21 cellular contexts compared by ENCODE assay signal in genomic region chr3:3817870-3818269, GRCh38. TPM values are rescaled to one million over a fixed set of nuclear protein-coding genes. Genes with fewer than 3 reads are reported as not detected.
DNase-seq lines count a peak whose midpoint lies in the region; FAIRE-seq and TF ChIP-seq lines count a peak whose summit lies in the region.
"Had no signal": no experiment of that assay in that cellular context is flagged by ENCODE, and none has a peak within 500 bp of the region (broad histone marks: within the 10 kb centered on the region; RNA-seq: fewer than 3 reads in every experiment).

No MANE protein-coding gene starts in this region.

- H3K79me2 ChIP-seq in astrocyte (ENCODE audit: insufficient read depth, low read length), result no peaks in the 10 kb centered on the region

- CTCF ChIA-PET in activated naive CD4-positive, alpha-beta T cell treated with anti-CD3 and anti-CD28 coated beads, Interleukin-2, amount 10 ng/mL, durations not matched to agents 7 days and 5 days (lab: Charles Lee), result interaction anchor here (0.8 to 1.2 kb wide), 2 partner anchors 9 kb away, joined by 3 to 4 read pairs; no protein-coding TSS in a partner anchor

- no peak overlapping the region for H2AFZ ChIP-seq in astrocyte (ENCODE audit: low read depth, low read length)
- H2AFZ ChIP-seq: GM23338 had no signal

- no peaks in the 10 kb centered on the region for H3K36me3 ChIP-seq in astrocyte (ENCODE audit: insufficient read depth, low read length)
- H3K36me3 ChIP-seq in neutrophil, result no peaks in the 10 kb centered on the region
- H3K36me3 ChIP-seq: Peyer's patch had no signal

- no peaks in the 10 kb centered on the region for H3K9me3 ChIP-seq in astrocyte (ENCODE audit: insufficient read depth, low read depth, low read length)
- H3K9me3 ChIP-seq in neutrophil, result no peaks in the 10 kb centered on the region
- H3K9me3 ChIP-seq: A549, Peyer's patch had no signal

- H3K4me3 Mint-ChIP-seq in CD14-positive monocyte (no peak overlapping the region), astrocyte (ENCODE audit: unreplicated experiment) (no peak overlapping the region)
- H3K4me3 Mint-ChIP-seq in activated naive CD4-positive, alpha-beta T cell treated with anti-CD3 and anti-CD28 coated beads, Interleukin-2, amount 10 ng/mL, durations not matched to agents 7 days and 5 days, result no peak overlapping the region
- H3K4me3 Mint-ChIP-seq: CD4-positive, alpha-beta memory T cell; GM23338; HFFc6 had no signal

- H3K27me3 Mint-ChIP-seq in CD14-positive monocyte (ENCODE audit: low read depth in 3 of 3) (peaks cover 0 to 2% (median 1%) of the 10 kb centered on the region in 3 donors), astrocyte (ENCODE audit: low read depth, unreplicated experiment) (no peaks in the 10 kb centered on the region)
- no peaks in the 10 kb centered on the region for H3K27me3 Mint-ChIP-seq in activated naive CD4-positive, alpha-beta T cell treated with anti-CD3 and anti-CD28 coated beads, Interleukin-2, amount 10 ng/mL, durations not matched to agents 7 days and 5 days
- H3K27me3 Mint-ChIP-seq: CD4-positive, alpha-beta memory T cell had no signal

- H3K4me3 ChIP-seq in NB4 (ENCODE audit: low read depth, low read length), result no peak overlapping the region
- H3K4me3 ChIP-seq in astrocyte (ENCODE audit: insufficient read depth, low read depth, low read length), result no peak overlapping the region
- H3K4me3 ChIP-seq in neutrophil (ENCODE audit: low read depth in 1 of 2, low read length in 1 of 2), result peak overlapping the region in 1 of 2 experiments; percentile 25
- H3K4me3 ChIP-seq: A549, GM23338, Peyer's patch had no signal

- H3K4me1 Mint-ChIP-seq in CD14-positive monocyte (peaks cover 21% of the 10 kb centered on the region), astrocyte (ENCODE audit: low read depth, unreplicated experiment) (peaks cover 5% of the 10 kb centered on the region)
- no peaks in the 10 kb centered on the region for H3K4me1 Mint-ChIP-seq in activated naive CD4-positive, alpha-beta T cell treated with anti-CD3 and anti-CD28 coated beads, Interleukin-2, amount 10 ng/mL, durations not matched to agents 7 days and 5 days
- H3K4me1 Mint-ChIP-seq: CD4-positive, alpha-beta memory T cell had no signal

- intact Hi-C loops in CD14-positive monocyte (cut with micrococcal nuclease), result no loop called here

- peak; percentile 64 for DNase-seq in CD14-positive monocyte (ENCODE audit: low spot score)
- peak; percentile 53 for DNase-seq in NB4 (ENCODE audit: low read depth)
- DNase-seq in astrocyte (ENCODE audit: low read depth), result peak; percentile 36
- no peak for DNase-seq in NCI-H226
- no peak for DNase-seq in mucosa of gallbladder (ENCODE audit: low spot score)
- no peak for DNase-seq in pons (ENCODE audit: low spot score)
- no peak for DNase-seq in activated naive CD4-positive, alpha-beta T cell treated with anti-CD3 and anti-CD28 coated beads, Interleukin-2, amount 10 ng/mL, durations not matched to agents 7 days and 5 days
- DNase-seq: CD4-positive, alpha-beta memory T cell; DMS79; HFFc6; KG1; NCI-H146; NCI-H2227 treated with DMSO at 0.1 percent for 48 hours; NCI-H526 treated with DMSO at 0.1 percent for 48 hours; NK-92 treated with Interleukin-12 subunit alpha and Interleukin-12 subunit beta, amount 100 ng/mL, for 24 hours; Peyer's patch; Right ventricle myocardium superior had no signal

- H3K9me3 Mint-ChIP-seq in CD14-positive monocyte (peaks cover 0 to 4% (median 0%) of the 10 kb centered on the region in 7 donors), astrocyte (ENCODE audit: unreplicated experiment) (no peaks in the 10 kb centered on the region)
- no peaks in the 10 kb centered on the region for H3K9me3 Mint-ChIP-seq in activated naive CD4-positive, alpha-beta T cell treated with anti-CD3 and anti-CD28 coated beads, Interleukin-2, amount 10 ng/mL, durations not matched to agents 7 days and 5 days
- H3K9me3 Mint-ChIP-seq: GM23338 had no signal

- H3K27ac Mint-ChIP-seq in CD14-positive monocyte (peak overlapping the region in 3 of 7 donors; percentile 51 to 58 (median 57)), astrocyte (ENCODE audit: unreplicated experiment) (no peak overlapping the region)
- H3K27ac Mint-ChIP-seq in activated naive CD4-positive, alpha-beta T cell treated with anti-CD3 and anti-CD28 coated beads, Interleukin-2, amount 10 ng/mL, durations not matched to agents 7 days and 5 days, result no peak overlapping the region
- H3K27ac Mint-ChIP-seq: CD4-positive, alpha-beta memory T cell; GM23338; HFFc6 had no signal

- no peak for TF ChIP-seq POLR2A in NB4 (IDR thresholded peaks at IDR 0.05; ENCODE audit: extremely low read depth, insufficient read length)

- H3K27ac ChIP-seq in astrocyte (ENCODE audit: low read depth, low read length), result no peak overlapping the region
- H3K27ac ChIP-seq in neutrophil, result peak overlapping the region; percentile 83
- H3K27ac ChIP-seq: A549, Peyer's patch had no signal

- H4K20me1 ChIP-seq in astrocyte (ENCODE audit: insufficient read depth, low read length), result no peaks in the 10 kb centered on the region

- no peaks in the 10 kb centered on the region for H3K27me3 ChIP-seq in astrocyte (ENCODE audit: insufficient read depth, low read length)
- no peaks in the 10 kb centered on the region for H3K27me3 ChIP-seq in neutrophil
- H3K27me3 ChIP-seq: Peyer's patch had no signal

- H3K4me1 ChIP-seq in astrocyte (ENCODE audit: insufficient read depth, low read length) (no peaks in the 10 kb centered on the region), neutrophil (ENCODE audit: control insufficient read depth in 1 of 2, insufficient read depth in 1 of 2, low read depth in 1 of 2, low read length in 1 of 2) (peaks cover 33 to 36% of the 10 kb centered on the region in 2 experiments)
- H3K4me1 ChIP-seq: A549, Peyer's patch had no signal

- H3K4me2 ChIP-seq in astrocyte (ENCODE audit: low read length), result no peak overlapping the region
- H3K4me2 ChIP-seq: A549, GM23338 had no signal

- H3K36me3 Mint-ChIP-seq in CD14-positive monocyte (peaks cover 0 to 5% of the 10 kb centered on the region in 2 donors), astrocyte (ENCODE audit: low read depth, unreplicated experiment) (no peaks in the 10 kb centered on the region)
- no peaks in the 10 kb centered on the region for H3K36me3 Mint-ChIP-seq in activated naive CD4-positive, alpha-beta T cell treated with anti-CD3 and anti-CD28 coated beads, Interleukin-2, amount 10 ng/mL, durations not matched to agents 7 days and 5 days

- H3K9ac ChIP-seq in astrocyte (ENCODE audit: low read length), result no peak overlapping the region

- FAIRE-seq in astrocyte (lab: Jason Lieb, UNC), result no peak
- FAIRE-seq: A549 had no signal

- TF ChIP-seq CTCF in CD14-positive monocyte (IDR thresholded peaks at IDR 0.05), result no peak
- TF ChIP-seq CTCF in NB4 (IDR thresholded peaks at IDR 0.05; ENCODE audit: low read depth, low read length), result no peak
- TF ChIP-seq CTCF in astrocyte (IDR thresholded peaks at IDR 0.05; ENCODE audit: insufficient read depth, low read depth, low read length), result no peak
- TF ChIP-seq CTCF in neutrophil (IDR thresholded peaks at IDR 0.05), result no peak

RNA-seq across cellular contexts. Expression of gene LRRN1, which starts 18.6 kb away (rescaled TPM):
- polyA plus RNA-seq in CD14-positive monocyte, result not detected
- 17.4 and 35.6 TPM in 2 replicates for total RNA-seq in astrocyte
- total RNA-seq in mucosa of gallbladder, result 33.0 TPM
- total RNA-seq: G401, HFFc6 had no signal
- polyA plus RNA-seq: A549 had no signal

Comparison
In these comparisons a context has a peak if more than half of its experiments do, and no peak if none do; other contexts are left out.
1. DNase-seq: peak in CD14-positive monocyte (single experiment), NB4 (single experiment) and astrocyte (single experiment); none in NCI-H226 (single experiment), mucosa of gallbladder (single experiment), pons (single experiment) and activated naive CD4-positive, alpha-beta T cell treated with anti-CD3 and anti-CD28 coated beads, Interleukin-2, amount 10 ng/mL, durations not matched to agents 7 days and 5 days (single experiment).